11 cellular contexts compared by ENCODE assay signal in the genomic region with DNA sequence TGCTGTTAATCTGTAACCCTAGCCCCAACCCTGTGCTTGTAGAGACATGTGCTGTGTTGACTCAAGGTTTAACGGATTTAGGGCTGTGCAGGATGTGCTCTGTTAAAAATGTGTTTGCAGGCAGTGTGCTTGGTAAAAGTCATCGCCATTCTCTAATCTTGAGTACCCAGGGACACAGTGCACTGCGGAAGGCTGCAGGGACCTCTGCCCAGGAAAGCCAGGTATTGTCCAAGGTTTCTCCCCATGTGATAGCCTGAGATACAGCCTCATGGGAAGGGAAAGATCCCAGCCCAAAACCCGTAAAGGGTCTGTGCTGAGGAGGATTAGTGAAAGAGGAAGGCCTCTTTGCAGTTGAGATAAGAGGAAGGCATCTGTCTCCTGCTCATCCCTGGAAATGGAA. TPM values are rescaled to one million over a fixed set of nuclear protein-coding genes. Genes with fewer than 3 reads are reported as not detected.
"Had no signal": no experiment of that assay in that cellular context is flagged by ENCODE, and none has a peak within 500 bp of the region (broad histone marks: within the 10 kb centered on the region; RNA-seq: fewer than 3 reads in every experiment).

No MANE protein-coding gene starts in this region.

RNA-seq across cellular contexts. Expression of gene CLEC10A, which starts 8.4 kb away (rescaled TPM):
- total RNA-seq: activated CD4-positive, alpha-beta T cell treated with anti-CD3 and anti-CD28 coated beads for 36 hours; activated CD8-positive, alpha-beta memory T cell treated with anti-CD3 and anti-CD28 coated beads, Interleukin-2, amount 10 ng/mL, durations not matched to agents 7 days and 5 days; activated CD8-positive, alpha-beta T cell treated with anti-CD3 and anti-CD28 coated beads, Interleukin-2, amount 10 ng/mL, durations not matched to agents 7 days and 5 days; activated naive CD4-positive, alpha-beta T cell treated with anti-CD3 and anti-CD28 coated beads, Interleukin-2, amount 50 U/mL, for 72 hours; activated T-helper 2 cell treated with anti-CD3 and anti-CD28 coated beads, Interferon-gamma antibody, Interleukin-2, Interleukin-4, amounts not matched to agents 10 μg/mL and 5 μg/mL and 100 μg/mL, durations not matched to agents 14 hours and 24 hours and 36 hours; fibroblast of lung; fibroblast of villous mesenchyme; kidney epithelial cell; osteoblast had no signal
- polyA plus RNA-seq: fibroblast of lung had no signal

RNA-seq across cellular contexts. Expression of gene ASGR2, which starts 26.2 kb away (rescaled TPM):
- total RNA-seq: activated CD4-positive, alpha-beta T cell treated with anti-CD3 and anti-CD28 coated beads for 36 hours; activated CD8-positive, alpha-beta memory T cell treated with anti-CD3 and anti-CD28 coated beads, Interleukin-2, amount 10 ng/mL, durations not matched to agents 7 days and 5 days; activated CD8-positive, alpha-beta T cell treated with anti-CD3 and anti-CD28 coated beads, Interleukin-2, amount 10 ng/mL, durations not matched to agents 7 days and 5 days; activated naive CD4-positive, alpha-beta T cell treated with anti-CD3 and anti-CD28 coated beads, Interleukin-2, amount 50 U/mL, for 72 hours; activated T-helper 2 cell treated with anti-CD3 and anti-CD28 coated beads, Interferon-gamma antibody, Interleukin-2, Interleukin-4, amounts not matched to agents 10 μg/mL and 5 μg/mL and 100 μg/mL, durations not matched to agents 14 hours and 24 hours and 36 hours; fibroblast of lung; fibroblast of villous mesenchyme; kidney epithelial cell; naive thymus-derived CD8-positive, alpha-beta T cell; skeletal muscle tissue had no signal
- polyA plus RNA-seq: fibroblast of lung; naive thymus-derived CD8-positive, alpha-beta T cell had no signal

RNA-seq across cellular contexts. Expression of gene SLC16A11, which starts 44.5 kb away (rescaled TPM):
- total RNA-seq: fibroblast of villous mesenchyme, kidney epithelial cell, skeletal muscle tissue had no signal
- polyA plus RNA-seq: fibroblast of lung had no signal
